Comparison of ENCODE assay signal across 8 cellular contexts in the genomic region with DNA sequence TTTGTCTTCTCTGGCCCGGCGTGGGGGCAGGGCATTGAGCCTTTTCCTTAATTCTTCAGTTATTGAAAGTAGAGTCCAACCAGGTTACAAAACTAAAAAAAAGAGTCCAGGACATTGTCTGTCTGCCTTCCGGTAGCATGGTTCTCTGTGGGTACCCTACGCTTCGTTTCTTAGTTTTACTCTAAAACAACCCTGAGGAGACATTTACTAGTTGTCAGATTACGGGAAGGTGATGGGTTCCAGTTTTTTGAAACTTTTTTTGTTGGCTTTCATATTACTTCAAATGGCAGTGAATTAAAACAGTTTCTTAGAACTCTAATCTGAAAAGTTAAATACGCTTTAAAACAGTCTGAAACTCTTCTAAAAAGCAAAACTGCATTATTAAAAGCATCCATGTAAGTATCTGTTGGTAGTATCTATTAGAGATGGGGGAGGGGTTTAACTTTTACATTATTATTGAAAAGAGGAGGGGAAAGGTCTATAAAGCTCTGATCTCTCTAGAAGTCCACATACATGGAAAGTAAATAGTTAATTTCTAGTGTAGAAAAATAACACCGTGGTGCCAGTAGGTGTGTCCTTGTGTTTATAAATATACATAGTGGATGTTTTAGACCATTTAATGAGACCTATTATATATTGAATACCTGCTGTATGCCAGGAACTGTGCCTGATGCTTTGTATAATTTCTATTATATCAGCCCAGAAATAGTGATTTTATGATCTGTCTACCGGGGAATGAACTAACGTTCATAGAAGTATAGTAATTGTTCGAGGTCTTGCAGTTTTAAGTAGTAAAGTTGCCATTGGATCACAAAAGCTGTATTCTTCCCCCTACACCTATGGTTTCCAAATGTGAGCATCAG. TPM values are rescaled to one million over a fixed set of nuclear protein-coding genes. Genes with fewer than 3 reads are reported as not detected.
DNase-seq lines count a peak whose midpoint lies in the region; FAIRE-seq and TF ChIP-seq lines count a peak whose summit lies in the region.

No MANE protein-coding gene starts in this region.

- no peaks in the 10 kb centered on the region for H3K36me3 ChIP-seq in urinary bladder (ENCODE audit: insufficient read depth)

- DNase-seq in NCI-H526 treated with DMSO at 0.1 percent for 48 hours (lab: John Stamatoyannopoulos, UW) (peak; percentile 25), caudate nucleus (lab: John Stamatoyannopoulos, UW) (peak in 1 of 61 donors; percentile 12), medulla oblongata (ENCODE audit: extremely low spot score) (peak; percentile 70), NCI-H1092 (lab: John Stamatoyannopoulos, UW) (no peak), GOT3 (lab: John Stamatoyannopoulos, UW) (no peak), RCC 7860 (ENCODE audit: low spot score) (no peak)

- in situ Hi-C loops in GM18951 (cut with MboI; ENCODE audit: low sequenced_read_pairs, unreplicated experiment), result no loop called here

- no peak for FAIRE-seq in RCC 7860 (lab: Jason Lieb, UNC)

- H3K27ac ChIP-seq in caudate nucleus (ENCODE audit: low read depth, low read length), result peak overlapping the region; percentile 99
- H3K27ac ChIP-seq in urinary bladder (ENCODE audit: low read depth), result peak overlapping the region; percentile 100

- peak overlapping the region; percentile 95 for H3K4me3 ChIP-seq in urinary bladder (ENCODE audit: low read depth, low read length)

- under 1% methylated on average over 11 of the region's 11 CpGs for WGBS in urinary bladder

- no peaks in the 10 kb centered on the region for H3K4me1 ChIP-seq in urinary bladder (ENCODE audit: insufficient read depth)

- peak; percentile 28 for TF ChIP-seq POLR2A in GM18951 (IDR thresholded peaks at IDR 0.05; ENCODE audit: extremely low read depth, insufficient read depth, insufficient read length)

RNA-seq across cellular contexts. Expression of a gene that starts 2.3 kb away (rescaled TPM):
- 16.2 TPM for total RNA-seq in urinary bladder
- polyA plus RNA-seq in urinary bladder, result 12.3 TPM

RNA-seq across cellular contexts. Expression of a gene that starts 38.2 kb away (rescaled TPM):
- total RNA-seq in urinary bladder, result 31.4 TPM
- 29.8 TPM for polyA plus RNA-seq in urinary bladder

Comparison
In these comparisons a context has a peak if more than half of its experiments do, and no peak if none do; other contexts are left out.
1. DNase-seq: peak in NCI-H526 treated with DMSO at 0.1 percent for 48 hours (single experiment) and medulla oblongata (single experiment); none in NCI-H1092 (single experiment), GOT3 (single experiment) and RCC 7860 (single experiment).